Comparison of ENCODE assay signal across 8 cellular contexts in the genomic region with DNA sequence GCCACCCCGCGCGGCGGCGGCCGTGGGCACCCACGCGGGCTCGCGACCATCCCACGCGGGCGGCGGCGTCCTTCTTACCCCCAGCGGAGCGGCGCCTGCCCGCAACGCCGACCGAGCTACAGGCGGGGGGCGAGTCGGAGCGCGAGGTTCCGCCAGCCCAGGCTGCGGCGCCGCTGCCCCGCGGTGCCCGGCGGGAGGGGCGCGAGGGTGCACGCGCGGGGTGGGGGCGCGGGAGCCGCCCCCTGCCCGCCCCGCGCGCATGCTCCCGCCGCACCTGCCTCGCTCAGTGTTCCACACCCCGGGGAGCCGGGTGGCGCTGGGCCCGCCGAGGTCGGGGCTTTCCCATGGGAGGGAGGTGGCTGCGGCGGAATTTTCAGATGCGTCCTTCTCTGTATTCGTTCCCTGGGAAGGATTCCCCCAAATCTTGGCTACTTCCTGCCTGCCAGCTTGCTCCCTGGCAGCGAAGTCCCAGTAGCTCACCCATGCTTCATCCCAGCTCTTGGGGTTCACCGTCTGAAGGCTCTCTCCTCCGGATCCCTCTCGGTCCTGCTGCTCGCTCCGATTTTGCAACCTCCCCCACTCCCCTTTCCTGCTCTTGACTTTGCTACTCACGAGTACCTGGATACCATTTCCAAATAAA. TPM values are rescaled to one million over a fixed set of nuclear protein-coding genes. Genes with fewer than 3 reads are reported as not detected.
DNase-seq lines count a peak whose midpoint lies in the region; ATAC-seq and TF ChIP-seq lines count a peak whose summit lies in the region.

A gene (minus strand): TSS at position 189 of the 640 bp plus-strand sequence. CDS start 103,286 bp downstream, outside the sequence.

- TF ChIP-seq POLR2A in prostate gland (IDR thresholded peaks at IDR 0.05), result peak; percentile 8

- 2% methylated on average over 67 of the region's 67 CpGs for WGBS in right cardiac atrium
- WGBS in prostate gland, result under 1% methylated on average over 14 of the region's 67 CpGs

- BruUV-seq in Caco-2 (replicated peaks; lab: Mats Ljungman, UMichigan), result no TSS peak

- peaks cover 46% of the 10 kb centered on the region for H3K27me3 Mint-ChIP-seq in Caco-2 (ENCODE audit: insufficient read depth, unreplicated experiment)
- H3K27me3 Mint-ChIP-seq in activated T-helper 2 cell treated with anti-CD3 and anti-CD28 coated beads, Interferon-gamma antibody, Interleukin-2, Interleukin-4, amounts not matched to agents 10 μg/mL and 5 μg/mL and 100 μg/mL, durations not matched to agents 14 hours and 24 hours and 36 hours (ENCODE audit: low read depth), result peaks cover 37% of the 10 kb centered on the region

- TF ChIP-seq CTCF in Caco-2 (IDR thresholded peaks at IDR 0.05; ENCODE audit: insufficient read depth in 1 of 2, low read depth in 1 of 2, low read length in 1 of 2, severe bottlenecking in 1 of 2, unreplicated experiment in 1 of 2) (no peak), prostate gland (IDR thresholded peaks at IDR 0.05) (no peak)

- intact Hi-C loops in Caco-2 (cut with micrococcal nuclease; ENCODE audit: unreplicated experiment), result no loop called here
- intact Hi-C loops in activated T-helper 2 cell treated with anti-CD3 and anti-CD28 coated beads, Interferon-gamma antibody, Interleukin-2, Interleukin-4, amounts not matched to agents 10 μg/mL and 5 μg/mL and 100 μg/mL, durations not matched to agents 14 hours and 24 hours and 36 hours (cut with micrococcal nuclease), result loop anchor here (10.0 kb wide), 1 partner anchor 1120 kb away; a partner anchor contains a TSS
- intact Hi-C loops in right cardiac atrium (cut with DNase I), result no loop called here
- intact Hi-C loops in prostate gland (cut with DNase I), result loop anchor here (10.0 kb wide), 1 partner anchor 1120 kb away; a partner anchor contains a TSS

- CTCF ChIA-PET in Caco-2 (lab: Charles Lee), result no interaction called here

- POLR2A ChIA-PET in Caco-2 (lab: Charles Lee), result no interaction called here

- no peak within 1 kb of the TSS for H3K27ac Mint-ChIP-seq in Caco-2 (ENCODE audit: unreplicated experiment)
- no peak within 1 kb of the TSS for H3K27ac Mint-ChIP-seq in activated T-helper 2 cell treated with anti-CD3 and anti-CD28 coated beads, Interferon-gamma antibody, Interleukin-2, Interleukin-4, amounts not matched to agents 10 μg/mL and 5 μg/mL and 100 μg/mL, durations not matched to agents 14 hours and 24 hours and 36 hours

- DNase-seq in Caco-2 (peak in 1 of 2 experiments; percentile 13), right cardiac atrium (peak; percentile 41 to 82 (median 77)), prostate gland (ENCODE audit: low spot score) (peak; percentile 59), HuH-7 (ENCODE audit: low spot score) (no peak), NCI-H2196 (lab: John Stamatoyannopoulos, UW; ENCODE audit: unreplicated experiment) (no peak)
- DNase-seq in activated T-helper 2 cell treated with anti-CD3 and anti-CD28 coated beads, Interferon-gamma antibody, Interleukin-2, Interleukin-4, amounts not matched to agents 10 μg/mL and 5 μg/mL and 100 μg/mL, durations not matched to agents 14 hours and 24 hours and 36 hours (ENCODE audit: low spot score), result no peak

- H3K9me3 Mint-ChIP-seq in Caco-2 (ENCODE audit: unreplicated experiment), result no peaks in the 10 kb centered on the region
- H3K9me3 Mint-ChIP-seq in activated T-helper 2 cell treated with anti-CD3 and anti-CD28 coated beads, Interferon-gamma antibody, Interleukin-2, Interleukin-4, amounts not matched to agents 10 μg/mL and 5 μg/mL and 100 μg/mL, durations not matched to agents 14 hours and 24 hours and 36 hours, result peaks cover 5% of the 10 kb centered on the region

- H3K9me3 ChIP-seq in Caco-2, result no peaks in the 10 kb centered on the region; the same call in 1 of the 2 replicates
- no peaks in the 10 kb centered on the region for H3K9me3 ChIP-seq in right cardiac atrium (ENCODE audit: control insufficient read depth, low read length)
- H3K9me3 ChIP-seq in prostate gland, result no peaks in the 10 kb centered on the region

- H3K4me1 ChIP-seq in Caco-2 (peaks cover 4% of the 10 kb centered on the region; the same call in 1 of the 2 replicates), right cardiac atrium (ENCODE audit: control insufficient read depth, insufficient read depth, low read length) (no peaks in the 10 kb centered on the region), prostate gland (replicated peaks) (no peaks in the 10 kb centered on the region)

- H3K27me3 ChIP-seq in Caco-2 (replicated peaks; ENCODE audit: control insufficient read depth, insufficient read depth, low read length), result peaks cover 7% of the 10 kb centered on the region
- H3K27me3 ChIP-seq in right cardiac atrium (ENCODE audit: control insufficient read depth, insufficient read depth), result no peaks in the 10 kb centered on the region
- no peaks in the 10 kb centered on the region for H3K27me3 ChIP-seq in prostate gland (replicated peaks; ENCODE audit: insufficient read depth)

- H3K27ac ChIP-seq in right cardiac atrium (ENCODE audit: low read length) (peak within 1 kb of the TSS; percentile 66), prostate gland (peak within 1 kb of the TSS; percentile 81 to 84)

- ATAC-seq in GM19043 (IDR thresholded peaks at IDR 0.05; ENCODE audit: low read depth, unreplicated experiment) (peak; percentile 46), HG03135 (IDR thresholded peaks at IDR 0.05; ENCODE audit: unreplicated experiment) (peak; percentile 51), right cardiac atrium (peak; percentile 77 to 83)

- peak within 1 kb of the TSS; percentile 79 for H3K4me3 Mint-ChIP-seq in Caco-2 (ENCODE audit: unreplicated experiment)
- peak within 1 kb of the TSS; percentile 77 for H3K4me3 Mint-ChIP-seq in activated T-helper 2 cell treated with anti-CD3 and anti-CD28 coated beads, Interferon-gamma antibody, Interleukin-2, Interleukin-4, amounts not matched to agents 10 μg/mL and 5 μg/mL and 100 μg/mL, durations not matched to agents 14 hours and 24 hours and 36 hours (ENCODE audit: low read depth)

- H3K4me3 ChIP-seq in Caco-2 (ENCODE audit: low read depth, low read length) (peak within 1 kb of the TSS; percentile 32), right cardiac atrium (ENCODE audit: low read length) (peak within 1 kb of the TSS; percentile 57), prostate gland (peak within 1 kb of the TSS; percentile 78 to 89)

- H3K4me1 Mint-ChIP-seq in Caco-2 (ENCODE audit: low read depth, unreplicated experiment), result no peaks in the 10 kb centered on the region
- peaks cover 9% of the 10 kb centered on the region for H3K4me1 Mint-ChIP-seq in activated T-helper 2 cell treated with anti-CD3 and anti-CD28 coated beads, Interferon-gamma antibody, Interleukin-2, Interleukin-4, amounts not matched to agents 10 μg/mL and 5 μg/mL and 100 μg/mL, durations not matched to agents 14 hours and 24 hours and 36 hours (ENCODE audit: low read depth)

- H3K36me3 Mint-ChIP-seq in Caco-2 (ENCODE audit: insufficient read depth, unreplicated experiment), result no peaks in the 10 kb centered on the region
- no peaks in the 10 kb centered on the region for H3K36me3 Mint-ChIP-seq in activated T-helper 2 cell treated with anti-CD3 and anti-CD28 coated beads, Interferon-gamma antibody, Interleukin-2, Interleukin-4, amounts not matched to agents 10 μg/mL and 5 μg/mL and 100 μg/mL, durations not matched to agents 14 hours and 24 hours and 36 hours (ENCODE audit: low read depth)

- H3K36me3 ChIP-seq in Caco-2 (ENCODE audit: control insufficient read depth, insufficient read depth, low read length) (no peaks in the 10 kb centered on the region), prostate gland (no peaks in the 10 kb centered on the region)

RNA-seq across cellular contexts. Expression of the gene that starts here (rescaled TPM):
- total RNA-seq in Caco-2 (2022) (0.23 TPM in 1 of 2 replicates, not detected in the other), right cardiac atrium (10 to 100 TPM; 27.3 to 36.9 (median 33.1) TPM), prostate gland (10 to 100 TPM in 1 of 2 donors, 1 to 10 TPM in 1; 3.5 to 20.5 TPM)
- 0.05 and 0.11 TPM in 2 replicates for total RNA-seq in activated T-helper 2 cell treated with anti-CD3 and anti-CD28 coated beads, Interferon-gamma antibody, Interleukin-2, Interleukin-4, amounts not matched to agents 10 μg/mL and 5 μg/mL and 100 μg/mL, durations not matched to agents 14 hours and 24 hours and 36 hours
- 4.9 TPM for polyA plus RNA-seq in right cardiac atrium

Comparison
In these comparisons a context has a peak if more than half of its experiments do, and no peak if none do; other contexts are left out.
1. DNase-seq: peak in right cardiac atrium (3 of 3) and prostate gland (single experiment); none in activated T-helper 2 cell treated with anti-CD3 and anti-CD28 coated beads, Interferon-gamma antibody, Interleukin-2, Interleukin-4, amounts not matched to agents 10 μg/mL and 5 μg/mL and 100 μg/mL, durations not matched to agents 14 hours and 24 hours and 36 hours (single experiment), HuH-7 (single experiment) and NCI-H2196 (single experiment).
2. H3K4me3 ChIP-seq: peak in every context shown above with its lines; median percentile 84 in prostate gland; 57 in right cardiac atrium; 32 in Caco-2.
3. intact Hi-C loops: an anchor here in activated T-helper 2 cell treated with anti-CD3 and anti-CD28 coated beads, Interferon-gamma antibody, Interleukin-2, Interleukin-4, amounts not matched to agents 10 μg/mL and 5 μg/mL and 100 μg/mL, durations not matched to agents 14 hours and 24 hours and 36 hours (10.0 kb wide) and prostate gland (10.0 kb wide); none called in Caco-2 and right cardiac atrium.
4. Peak in every context shown above with its lines, with median percentiles within 50 percentile points of each other: ATAC-seq.